In the genomic region with DNA sequence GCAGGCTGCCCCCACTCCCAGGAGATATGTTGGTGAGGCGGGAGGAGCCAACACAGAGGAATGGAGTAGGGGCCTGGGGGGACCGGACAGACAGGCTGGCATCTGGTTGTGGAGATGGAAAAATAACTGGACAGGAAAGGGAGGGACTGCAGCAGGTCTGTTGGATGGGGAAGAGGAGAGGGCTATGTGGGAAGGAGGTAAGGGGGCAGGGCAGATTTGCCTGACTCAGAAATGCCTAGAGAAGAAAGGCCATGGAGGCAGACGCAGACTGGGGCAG, we compare ENCODE assay signal across 21 cellular contexts.
"Had no signal": no experiment of that assay in that cellular context is flagged by ENCODE, and none has a peak within 500 bp of the region (broad histone marks: within the 10 kb centered on the region; RNA-seq: fewer than 3 reads in every experiment).

No MANE protein-coding gene starts in this region.

- H3K27ac ChIP-seq: Peyer's patch, RWPE1, SJCRH30 had no signal

- H3K27me3 ChIP-seq: Peyer's patch, SJCRH30 had no signal

- H3K9me3 Mint-ChIP-seq: activated naive CD4-positive, alpha-beta T cell treated with anti-CD3 and anti-CD28 coated beads, Interleukin-2, amount 50 U/mL, for 24 hours; activated T-cell treated with anti-CD3 and anti-CD28 coated beads, Interleukin-2, amount 50 U/mL, for 24 hours; activated T-helper 1 cell treated with anti-CD3 and anti-CD28 coated beads, Interleukin-12 subunit alpha, Interleukin-12 subunit beta, Interleukin-2, Interleukin-4 antibody, amounts not matched to agents 30 ng/mL and 10 ng/mL and 1 ng/mL, durations not matched to agents 14 hours and 24 hours and 36 hours; T-helper 1 cell treated with Interleukin-12 subunit alpha and Interleukin-12 subunit beta and Interleukin-4 antibody, amounts not matched to agents 30 μg/mL and 1 μg/mL, for 36 hours had no signal

- H3K4me3 ChIP-seq: Peyer's patch, SJCRH30 had no signal

- H3K36me3 Mint-ChIP-seq: activated naive CD4-positive, alpha-beta T cell treated with anti-CD3 and anti-CD28 coated beads, Interleukin-2, amount 50 U/mL, for 24 hours; brain had no signal

- H3K4me1 Mint-ChIP-seq: activated naive CD4-positive, alpha-beta T cell treated with anti-CD3 and anti-CD28 coated beads, Interleukin-2, amount 50 U/mL, for 24 hours had no signal

- H3K36me3 ChIP-seq: Peyer's patch, SJCRH30 had no signal

- ATAC-seq: activated CD8-positive, alpha-beta T cell treated with anti-CD3 and anti-CD28 coated beads, Interleukin-2, amount 10 ng/mL, durations not matched to agents 7 days and 5 days had no signal

- H3K9me3 ChIP-seq: Peyer's patch, SJCRH30 had no signal

- DNase-seq: activated CD4-positive, alpha-beta T cell treated with anti-CD3 and anti-CD28 coated beads for 48 hours; activated CD4-positive, alpha-beta T cell treated with anti-CD3 and anti-CD28 coated beads, Interleukin-2, amount 50 U/mL, for 4 hours; activated CD4-positive, CD25-positive, alpha-beta regulatory T cell treated with anti-CD3 and anti-CD28 coated beads, Interleukin-2, amount 50 U/mL, for 72 hours; activated CD8-positive, alpha-beta T cell treated with anti-CD3 and anti-CD28 coated beads, Interleukin-2, amount 10 ng/mL, durations not matched to agents 7 days and 5 days; activated effector memory CD4-positive, alpha-beta T cell treated with Interleukin-2 at 50 U/mL for 16 hours; activated naive CD4-positive, alpha-beta T cell; activated T-cell treated with anti-CD3 and anti-CD28 coated beads, Interleukin-2, amount 50 U/mL, for 24 hours; NCI-H1048; NCI-H146; NCI-H187 treated with DMSO at 0.1 percent for 48 hours; NCI-H2081 treated with DMSO at 0.1 percent for 48 hours; NCI-H446; NCI-H524; Peyer's patch; Right ventricle myocardium superior; SJCRH30 had no signal

- H3K27ac Mint-ChIP-seq: activated CD8-positive, alpha-beta T cell treated with anti-CD3 and anti-CD28 coated beads, Interleukin-2, amount 10 ng/mL, durations not matched to agents 7 days and 5 days; activated naive CD4-positive, alpha-beta T cell treated with anti-CD3 and anti-CD28 coated beads, Interleukin-2, amount 50 U/mL, for 24 hours; activated T-cell treated with anti-CD3 and anti-CD28 coated beads, Interleukin-2, amount 50 U/mL, for 24 hours; activated T-helper 1 cell treated with anti-CD3 and anti-CD28 coated beads, Interleukin-12 subunit alpha, Interleukin-12 subunit beta, Interleukin-2, Interleukin-4 antibody, amounts not matched to agents 30 ng/mL and 10 ng/mL and 1 ng/mL, durations not matched to agents 14 hours and 24 hours and 36 hours; T-helper 1 cell treated with Interleukin-12 subunit alpha and Interleukin-12 subunit beta and Interleukin-4 antibody, amounts not matched to agents 30 μg/mL and 1 μg/mL, for 36 hours had no signal

- H3K4me3 Mint-ChIP-seq: activated CD8-positive, alpha-beta T cell treated with anti-CD3 and anti-CD28 coated beads, Interleukin-2, amount 10 ng/mL, durations not matched to agents 7 days and 5 days; activated naive CD4-positive, alpha-beta T cell treated with anti-CD3 and anti-CD28 coated beads, Interleukin-2, amount 50 U/mL, for 24 hours; activated T-cell treated with anti-CD3 and anti-CD28 coated beads, Interleukin-2, amount 50 U/mL, for 24 hours; activated T-helper 1 cell treated with anti-CD3 and anti-CD28 coated beads, Interleukin-12 subunit alpha, Interleukin-12 subunit beta, Interleukin-2, Interleukin-4 antibody, amounts not matched to agents 30 ng/mL and 10 ng/mL and 1 ng/mL, durations not matched to agents 14 hours and 24 hours and 36 hours; brain; T-helper 1 cell treated with Interleukin-12 subunit alpha and Interleukin-12 subunit beta and Interleukin-4 antibody, amounts not matched to agents 30 μg/mL and 1 μg/mL, for 36 hours had no signal

- H3K4me1 ChIP-seq: SJCRH30 had no signal
